ENCODE assay signal across 22 cellular contexts in genomic region chr16:74716355-74716754, GRCh38. TPM values are rescaled to one million over a fixed set of nuclear protein-coding genes. Genes with fewer than 3 reads are reported as not detected.
A peak's percentile ranks its signal among the peaks of the same experiment; 100 is the strongest.
DNase-seq lines count a peak whose midpoint lies in the region; ATAC-seq and TF ChIP-seq lines count a peak whose summit lies in the region.
"Had no signal": no experiment of that assay in that cellular context is flagged by ENCODE, and none has a peak within 500 bp of the region (broad histone marks: within the 10 kb centered on the region; RNA-seq: fewer than 3 reads in every experiment).

No MANE protein-coding gene starts in this region.

- in situ Hi-C loops in IMR-90 (cut with MboI; ENCODE audit: low sequenced_read_pairs) = loop anchor here (5.0 kb wide), 1 partner anchor 141 kb away; no protein-coding TSS in a partner anchor

- no peaks in the 10 kb centered on the region for H3K36me3 Mint-ChIP-seq in neural progenitor cell
- peaks cover 2% of the 10 kb centered on the region for H3K36me3 Mint-ChIP-seq in effector memory CD8-positive, alpha-beta T cell (ENCODE audit: insufficient read depth)

- H3K4me1 Mint-ChIP-seq in neural progenitor cell = peaks cover 2% of the 10 kb centered on the region
- peaks cover 0 to 8% of the 10 kb centered on the region in 2 donors for H3K4me1 Mint-ChIP-seq in effector memory CD8-positive, alpha-beta T cell (ENCODE audit: low read depth in 2 of 2)

- CTCF ChIA-PET in IMR-90 (lab: Yijun Ruan, JAX) = interaction anchor here (1.7 kb wide), 1 partner anchor 147 kb away, joined by 3 read pairs; no protein-coding TSS in a partner anchor

- H3K4ac ChIP-seq in IMR-90 (ENCODE audit: low read depth, low read length) = no peak overlapping the region

- peaks cover 8% of the 10 kb centered on the region for H3K27me3 Mint-ChIP-seq in neural progenitor cell (ENCODE audit: insufficient read depth, low read depth)
- H3K27me3 Mint-ChIP-seq in effector memory CD8-positive, alpha-beta T cell = peaks cover 4 to 14% of the 10 kb centered on the region in 2 donors
- H3K27me3 Mint-ChIP-seq: CD4-positive, alpha-beta T cell had no signal

- no TSS peak for BruUV-seq in IMR-90 (replicated peaks; lab: Mats Ljungman, UMichigan)

- intact Hi-C loops in IMR-90 (cut with micrococcal nuclease) = no loop called here
- intact Hi-C loops in dorsolateral prefrontal cortex (cut with DNase I) = no loop called here

- H3K4me3 ChIP-seq in IMR-90 (ENCODE audit: insufficient read depth, low read depth, low read length) (no peak overlapping the region), dorsolateral prefrontal cortex (no peak overlapping the region), neural progenitor cell (no peak overlapping the region)
- H3K4me3 ChIP-seq: GM12878 had no signal

- H3K4me1 ChIP-seq in IMR-90 (ENCODE audit: control insufficient read depth, insufficient read depth, low read length) (no peaks in the 10 kb centered on the region), neural progenitor cell (peaks cover 3% of the 10 kb centered on the region)
- H3K4me1 ChIP-seq: Caco-2 had no signal

- no peaks in the 10 kb centered on the region for H3F3A ChIP-seq in neural progenitor cell (ENCODE audit: low read depth)

- H2AK9ac ChIP-seq in IMR-90 (replicated peaks; ENCODE audit: low read depth, low read length, poor library complexity) = no peak overlapping the region

- no peak overlapping the region for H4K8ac ChIP-seq in IMR-90 (ENCODE audit: low read depth in 2 of 2, low read length in 2 of 2)

- H3K4me3 Mint-ChIP-seq in neural progenitor cell = no peak overlapping the region
- H3K4me3 Mint-ChIP-seq in effector memory CD8-positive, alpha-beta T cell = no peak overlapping the region
- H3K4me3 Mint-ChIP-seq: CD4-positive, alpha-beta T cell had no signal

- TF ChIP-seq CTCF in IMR-90 (conservative IDR thresholded peaks at IDR 0.05; ENCODE audit: low read depth, low read length) (no peak), dorsolateral prefrontal cortex (IDR thresholded peaks at IDR 0.05 in 54 of 56, conservative IDR thresholded peaks at IDR 0.05 in 2 of 56; ENCODE audit: low read depth in 1 of 56, partially characterized antibody in 56 of 56) (no peak), neural progenitor cell (IDR thresholded peaks at IDR 0.05) (peak; percentile 14)

- dilution Hi-C loops in IMR-90 (cut with HindIII; ENCODE audit: low sequenced_read_pairs, unreplicated experiment) = no loop called here

- no peak overlapping the region for H3K23ac ChIP-seq in IMR-90 (ENCODE audit: low read depth, low read length)

- H3K9me3 ChIP-seq in IMR-90 (ENCODE audit: control insufficient read depth, insufficient read depth, low read length) (no peaks in the 10 kb centered on the region), neural progenitor cell (ENCODE audit: low read depth) (no peaks in the 10 kb centered on the region)
- H3K9me3 ChIP-seq: Caco-2 had no signal

- no peak for TF ChIP-seq RAD21 in IMR-90 (IDR thresholded peaks at IDR 0.05; ENCODE audit: low read length)

- H2BK120ac ChIP-seq in IMR-90 (ENCODE audit: low read depth, low read length) = no peak overlapping the region

- no peak overlapping the region for H3K4me2 ChIP-seq in IMR-90 (ENCODE audit: low read depth, low read length)
- H3K4me2 ChIP-seq in neural progenitor cell = no peak overlapping the region

- H3K9me1 ChIP-seq in IMR-90 (ENCODE audit: insufficient read depth, low read length) = no peaks in the 10 kb centered on the region

- H2BK15ac ChIP-seq in IMR-90 (ENCODE audit: low read depth, low read length) = no peak overlapping the region

- DNase-seq in AG20443 (ENCODE audit: low spot score) (peak; percentile 3), IMR-90 (no peak), dorsolateral prefrontal cortex (no peak), neural progenitor cell (ENCODE audit: low spot score) (no peak), GM19240 (ENCODE audit: insufficient read length, low spot score) (no peak)
- no peak for DNase-seq in effector memory CD8-positive, alpha-beta T cell
- DNase-seq: Caco-2; CD4-positive, alpha-beta T cell; DMS153; GF-D8; HCEC 1CT; NCI-H1105; NCI-H1694; NCI-H2081 treated with DMSO at 0.1 percent for 48 hours; NCI-H510A treated with DMSO at 0.1 percent for 48 hours; NCI-H82; SHP77 treated with DMSO at 0.1 percent for 48 hours had no signal

- H3K27ac ChIP-seq in IMR-90 (ENCODE audit: insufficient read depth, low read length) = no peak overlapping the region
- H3K27ac ChIP-seq in dorsolateral prefrontal cortex = peak overlapping the region in 53 of 59 donors; percentile 13 to 100 (median 83)
- no peak overlapping the region for H3K27ac ChIP-seq in neural progenitor cell

- H3K14ac ChIP-seq in IMR-90 (replicated peaks; ENCODE audit: low read depth, low read length) = no peak overlapping the region

- H3K36me3 ChIP-seq in IMR-90 (ENCODE audit: control insufficient read depth, insufficient read depth, low read length) (no peaks in the 10 kb centered on the region), neural progenitor cell (no peaks in the 10 kb centered on the region)

- no peak overlapping the region for H4K91ac ChIP-seq in IMR-90 (ENCODE audit: insufficient read depth, low read depth, low read length)

- H3K9ac ChIP-seq in IMR-90 (ENCODE audit: low read depth, low read length) (no peak overlapping the region), neural progenitor cell (no peak overlapping the region)

- H3K27me3 ChIP-seq in IMR-90 (ENCODE audit: control insufficient read depth, insufficient read depth, low read length) (peaks cover 19% of the 10 kb centered on the region; the same call in 1 of the 2 replicates), dorsolateral prefrontal cortex (no peaks in the 10 kb centered on the region), neural progenitor cell (no peaks in the 10 kb centered on the region)

- ATAC-seq in IMR-90 (ENCODE audit: low read depth) (no peak), GM18861 (IDR thresholded peaks at IDR 0.05; ENCODE audit: unreplicated experiment) (no peak), GM19328 (IDR thresholded peaks at IDR 0.05; ENCODE audit: unreplicated experiment) (no peak)
- ATAC-seq in effector memory CD8-positive, alpha-beta T cell (replicated peaks) = no peak
- ATAC-seq: GM12878 had no signal

- no peak overlapping the region for H2AK5ac ChIP-seq in IMR-90 (ENCODE audit: low read depth, low read length)

- H3K79me2 ChIP-seq in neural progenitor cell (ENCODE audit: low read depth) = no peaks in the 10 kb centered on the region

- H2BK5ac ChIP-seq in IMR-90 (ENCODE audit: low read depth, low read length, poor library complexity, severe bottlenecking) = no peak overlapping the region

- no peaks in the 10 kb centered on the region for H3K79me1 ChIP-seq in IMR-90 (ENCODE audit: low read depth in 1 of 2, low read length in 2 of 2)

- POLR2A ChIA-PET in IMR-90 (lab: Charles Lee; ENCODE audit: unreplicated experiment) = no interaction called here

- WGBS in IMR-90 (ENCODE audit: extremely low coverage in 2 of 2, insufficient read length in 1 of 2), 2 experiments = 77% methylated on average over 11 of the region's 15 CpGs; no CpG with 5 or more reads in 1 of the 2 experiments

- no peak overlapping the region for H2BK20ac ChIP-seq in IMR-90 (ENCODE audit: low read depth, low read length)

- H2AFZ ChIP-seq in IMR-90 (replicated peaks; ENCODE audit: low read length, poor library complexity) (peak overlapping the region; percentile 21), neural progenitor cell (replicated peaks) (no peak overlapping the region)

- H3K27ac Mint-ChIP-seq in neural progenitor cell = no peak overlapping the region
- H3K27ac Mint-ChIP-seq in effector memory CD8-positive, alpha-beta T cell = no peak overlapping the region
- H3K27ac Mint-ChIP-seq: CD4-positive, alpha-beta T cell had no signal

- H3K18ac ChIP-seq in IMR-90 (ENCODE audit: low read depth, low read length) = no peak overlapping the region

- no peak for TF ChIP-seq POLR2A in IMR-90 (IDR thresholded peaks at IDR 0.05; ENCODE audit: low read depth, low read length)

- no peak overlapping the region for H4K5ac ChIP-seq in IMR-90 (ENCODE audit: low read depth, low read length)

- no peaks in the 10 kb centered on the region for H4K20me1 ChIP-seq in IMR-90 (ENCODE audit: insufficient read depth, low read length)
- no peaks in the 10 kb centered on the region for H4K20me1 ChIP-seq in neural progenitor cell (ENCODE audit: low read depth)

- H3K56ac ChIP-seq in IMR-90 (ENCODE audit: extremely low read depth, insufficient read depth, low read length) = no peak overlapping the region

- no peaks in the 10 kb centered on the region for H3K9me3 Mint-ChIP-seq in neural progenitor cell
- H3K9me3 Mint-ChIP-seq in effector memory CD8-positive, alpha-beta T cell = no peaks in the 10 kb centered on the region
- H3K9me3 Mint-ChIP-seq: CD4-positive, alpha-beta T cell had no signal

TF ChIP-seq in IMR-90, 13 proteins besides CTCF, POLR2A, EP300 and RAD21 (continues in another document):
- TF ChIP-seq MAZ (IDR thresholded peaks at IDR 0.05; ENCODE audit: borderline replicate concordance, low read depth, low read length) (no peak), CHD1 (IDR thresholded peaks at IDR 0.05; ENCODE audit: low read depth, low read length) (no peak), RFX5 (IDR thresholded peaks at IDR 0.05; ENCODE audit: low read depth, low read length) (no peak), NFE2L2 (IDR thresholded peaks at IDR 0.05; ENCODE audit: low read depth, low read length) (no peak)

RNA-seq across cellular contexts. Expression of gene MLKL, which starts 15.7 kb away (rescaled TPM):
- total RNA-seq in IMR-90 (2012; rRNA removed) (4.2 and 4.5 TPM in 2 replicates), dorsolateral prefrontal cortex (10 to 100 TPM in 13 of 120 experiments, 1 to 10 TPM in 107; 1.3 to 18.4 (median 4.9) TPM), neural progenitor cell (ENCODE audit: low replicate concordance) (0.04 and 0.31 TPM in 2 replicates)
- 3.6 and 3.7 TPM in 2 replicates for polyA plus RNA-seq in IMR-90 (2012; rRNA removed)
- 1.2 and 1.6 TPM in 2 replicates for polyA plus RNA-seq in IMR-90 (2012; cell fraction: cytosol; rRNA removed)
- polyA plus RNA-seq in IMR-90 (2012; cell fraction: nucleus; rRNA removed; ENCODE audit: low replicate concordance) = 3.8 and 14.0 TPM in 2 replicates

RNA-seq across cellular contexts. Expression of gene RFWD3, which starts 49.7 kb away (rescaled TPM):
- total RNA-seq in IMR-90 (2012; rRNA removed) = 27.6 and 28.3 TPM in 2 replicates
- polyA plus RNA-seq in IMR-90 (2012; rRNA removed) = 14.9 and 16.7 TPM in 2 replicates
- 5.4 and 7.1 TPM in 2 replicates for polyA plus RNA-seq in IMR-90 (2012; cell fraction: cytosol; rRNA removed)
- polyA plus RNA-seq in IMR-90 (2012; cell fraction: nucleus; rRNA removed; ENCODE audit: low replicate concordance) = 10.9 and 17.0 TPM in 2 replicates
- total RNA-seq in dorsolateral prefrontal cortex = 10 to 100 TPM in 114 of 120 experiments, 1 to 10 TPM in 6; 8.3 to 26.1 (median 14.4) TPM
- 55.7 and 61.5 TPM in 2 replicates for total RNA-seq in neural progenitor cell (ENCODE audit: low replicate concordance)

RNA-seq across cellular contexts. Expression of gene FA2H, which starts 58.3 kb away (rescaled TPM):
- not detected in 2 replicates for total RNA-seq in IMR-90 (2012; rRNA removed)
- not detected in 2 replicates for polyA plus RNA-seq in IMR-90 (2012; rRNA removed)
- polyA plus RNA-seq in IMR-90 (2012; cell fraction: cytosol; rRNA removed) = 0.01 TPM in 1 of 2 replicates, not detected in the other
- 0.02 TPM in 1 of 2 replicates, not detected in the other for polyA plus RNA-seq in IMR-90 (2012; cell fraction: nucleus; rRNA removed; ENCODE audit: low replicate concordance)
- 100 to 1,000 TPM in 11 of 120 experiments, 10 to 100 TPM in 106, 1 to 10 TPM in 3; 7.4 to 185 (median 44.7) TPM for total RNA-seq in dorsolateral prefrontal cortex
- not detected in 2 replicates for total RNA-seq in neural progenitor cell (ENCODE audit: low replicate concordance)
- total RNA-seq: CD4-positive, alpha-beta T cell; RPMI7951 had no signal
- polyA plus RNA-seq: BJ had no signal

Comparison
In these comparisons a context has a peak if more than half of its experiments do, and no peak if none do; other contexts are left out.
1. H3K27ac ChIP-seq: peak in dorsolateral prefrontal cortex (53 of 59); none in IMR-90 (single experiment) and neural progenitor cell (single experiment).